Comparison of ENCODE assay signal across 17 cellular contexts in the genomic region with DNA sequence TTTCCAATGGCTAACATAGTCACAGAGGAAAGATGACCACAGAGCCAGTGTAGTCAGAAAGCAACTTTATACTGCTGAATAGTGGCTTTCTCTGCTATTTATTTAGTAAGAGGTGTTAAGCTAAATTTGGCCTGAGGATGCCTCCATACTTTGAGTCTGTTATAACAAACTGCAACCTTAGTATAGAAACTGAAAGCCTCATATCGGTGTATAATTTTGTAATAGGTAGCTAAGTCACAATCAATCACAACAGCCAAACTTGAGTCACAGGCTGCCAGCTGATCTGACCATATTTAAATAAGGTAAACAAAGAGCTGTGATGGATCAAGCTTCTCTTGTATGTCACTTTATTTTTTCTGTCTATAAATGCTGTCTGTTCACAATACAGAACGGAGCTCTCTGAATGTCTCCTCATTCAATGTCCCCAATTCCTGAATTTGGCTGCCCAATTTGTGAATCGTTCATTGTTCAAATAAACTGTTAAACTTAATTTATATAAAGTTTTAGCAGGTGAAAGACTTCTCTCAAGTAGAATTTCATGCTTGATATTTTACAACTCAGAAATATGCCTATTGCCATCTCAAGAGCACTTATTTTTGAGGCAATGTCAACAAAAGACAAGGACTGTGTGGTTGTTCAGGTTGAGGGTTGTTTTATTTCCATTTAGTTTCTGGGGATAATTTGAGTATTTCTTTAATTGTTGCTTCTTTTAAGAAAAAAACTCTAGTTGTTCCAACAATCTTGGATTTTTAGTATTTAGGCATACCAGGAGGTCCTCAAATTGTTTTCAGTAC.
DNase-seq lines count a peak whose midpoint lies in the region; ATAC-seq, FAIRE-seq and TF ChIP-seq lines count a peak whose summit lies in the region.
"Had no signal": no experiment of that assay in that cellular context is flagged by ENCODE, and none has a peak within 500 bp of the region (broad histone marks: within the 10 kb centered on the region; RNA-seq: fewer than 3 reads in every experiment).

No MANE protein-coding gene starts in this region.

- intact Hi-C loops in left colon (cut with DNase I, micrococcal nuclease) = no loop called here

- TF ChIP-seq CTCF in D721Med (IDR thresholded peaks at IDR 0.05; ENCODE audit: insufficient read depth, missing control alignments) = no peak

- peak; percentile 44 for FAIRE-seq in D721Med (lab: Jason Lieb, UNC)
- FAIRE-seq: colon, endothelial cell of umbilical vein, K562 had no signal

- DNase-seq in D721Med (ENCODE audit: insufficient read length, low spot score) (no peak), activated T-cell treated with anti-CD3 and anti-CD28 coated beads for 4 hours (no peak), iPS-NIHi11 (ENCODE audit: low spot score) (no peak), left colon (no peak)
- no peak for DNase-seq in stimulated activated naive CD4-positive, alpha-beta T cell (lab: John Stamatoyannopoulos, UW)
- DNase-seq: activated naive CD4-positive, alpha-beta T cell treated with Interleukin-2 at 50 U/mL for 16 hours; COR-L47; foreskin melanocyte; NCI-H1092; NCI-H2171 treated with DMSO at 0.1 percent for 48 hours; sigmoid colon had no signal

- peak; percentile 94 for ATAC-seq in GM18867 (IDR thresholded peaks at IDR 0.05; ENCODE audit: unreplicated experiment)
- peak; percentile 54 for ATAC-seq in HG02763 (IDR thresholded peaks at IDR 0.05; ENCODE audit: unreplicated experiment)
- ATAC-seq in HG03565 (IDR thresholded peaks at IDR 0.05; ENCODE audit: unreplicated experiment) = peak; percentile 48
- ATAC-seq in left colon = no peak
- ATAC-seq: K562 had no signal
